11 cellular contexts compared by ENCODE assay signal in the genomic region with DNA sequence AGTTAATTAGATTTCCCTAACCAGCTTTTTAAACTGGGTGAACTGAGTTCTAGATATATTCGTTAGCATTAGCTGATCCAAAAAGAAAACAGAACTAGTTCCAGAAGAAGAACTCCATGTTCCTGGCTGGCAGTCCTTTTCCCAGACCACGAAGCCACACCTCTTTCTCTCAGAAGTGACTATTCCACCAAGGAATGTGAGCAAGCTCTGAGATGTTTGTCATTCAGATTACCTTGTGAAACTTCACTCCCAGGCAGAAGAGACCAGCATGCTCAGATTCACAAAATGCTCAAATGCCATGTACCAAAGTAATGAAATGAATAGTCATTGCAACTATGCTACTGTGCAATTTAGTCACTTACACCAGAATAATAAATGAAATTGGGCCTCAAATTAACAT. TPM values are rescaled to one million over a fixed set of nuclear protein-coding genes. Genes with fewer than 3 reads are reported as not detected.
DNase-seq lines count a peak whose midpoint lies in the region; ATAC-seq, FAIRE-seq and TF ChIP-seq lines count a peak whose summit lies in the region.
"Had no signal": no experiment of that assay in that cellular context is flagged by ENCODE, and none has a peak within 500 bp of the region (broad histone marks: within the 10 kb centered on the region; RNA-seq: fewer than 3 reads in every experiment).

No MANE protein-coding gene starts in this region.

- H2BK5ac ChIP-seq in mesendoderm (ENCODE audit: low read length), result no peak overlapping the region

- no peak overlapping the region for H2AFZ ChIP-seq in HepG2 (ENCODE audit: low read length)

- H3K9ac ChIP-seq in HepG2 (ENCODE audit: insufficient read depth, low read depth, low read length) (no peak overlapping the region), mesendoderm (ENCODE audit: low read length) (no peak overlapping the region)

- H4K5ac ChIP-seq in mesendoderm (ENCODE audit: low read length), result no peak overlapping the region

- H2BK15ac ChIP-seq in mesendoderm (replicated peaks; ENCODE audit: low read depth), result no peak overlapping the region

- H3K23ac ChIP-seq in mesendoderm (ENCODE audit: low read length), result no peak overlapping the region

- no peak overlapping the region for H3K4ac ChIP-seq in mesendoderm (ENCODE audit: low read depth, low read length)

- no peak overlapping the region for H3K4me2 ChIP-seq in HepG2 (ENCODE audit: low read depth, low read length)
- H3K4me2 ChIP-seq in mesendoderm (ENCODE audit: low read length), result no peak overlapping the region

- H3K79me2 ChIP-seq in HepG2 (ENCODE audit: insufficient read depth, low read length) (no peaks in the 10 kb centered on the region), mesendoderm (ENCODE audit: control insufficient read depth, insufficient read depth, low read length) (no peaks in the 10 kb centered on the region)

- peaks cover 0 to 8% of the 10 kb centered on the region in 2 experiments; a peak in 3 of 5 replicates for H3K27me3 ChIP-seq in HepG2 (ENCODE audit: control insufficient read depth in 1 of 2, insufficient read depth in 2 of 2, low read length in 2 of 2)
- no peaks in the 10 kb centered on the region for H3K27me3 ChIP-seq in right lobe of liver
- no peaks in the 10 kb centered on the region for H3K27me3 ChIP-seq in mesendoderm (ENCODE audit: insufficient read depth, low read length, poor library complexity)
- H3K27me3 ChIP-seq: neutrophil had no signal

- H4K8ac ChIP-seq in mesendoderm (ENCODE audit: low read depth, low read length), result no peak overlapping the region

- H3K9me3 ChIP-seq in HepG2 (ENCODE audit: low read length) (no peaks in the 10 kb centered on the region), right lobe of liver (no peaks in the 10 kb centered on the region)
- H3K9me3 ChIP-seq: neutrophil had no signal

- CTCF ChIA-PET in HepG2 (lab: Yijun Ruan, JAX; ENCODE audit: low intra/inter-chr PET ratio, low total read pairs), result no interaction called here

- H3K18ac ChIP-seq in mesendoderm (ENCODE audit: low read length), result no peak overlapping the region

- no peak for TF ChIP-seq CTCF in HepG2 (CRISPR knock-in tag; IDR thresholded peaks at IDR 0.05)
- TF ChIP-seq CTCF in right lobe of liver (IDR thresholded peaks at IDR 0.05), result no peak
- no peak for TF ChIP-seq CTCF in choroid plexus epithelial cell (conservative IDR thresholded peaks at IDR 0.05; ENCODE audit: low read depth, low read length)

- no peak for FAIRE-seq in HepG2 (lab: Jason Lieb, UNC)

- H3K4me1 ChIP-seq in HepG2 (ENCODE audit: insufficient read depth, low read length), result no peaks in the 10 kb centered on the region
- no peaks in the 10 kb centered on the region for H3K4me1 ChIP-seq in right lobe of liver
- H3K4me1 ChIP-seq in mesendoderm (ENCODE audit: control insufficient read depth, low read depth, low read length), result peaks cover 3% of the 10 kb centered on the region

- DNase-seq in HepG2 (ENCODE audit: low spot score) (peak; percentile 20), right lobe of liver (no peak), choroid plexus epithelial cell (ENCODE audit: low read depth) (peak; percentile 92), mesendoderm (peak; percentile 96), NCI-H69 (lab: John Stamatoyannopoulos, UW) (no peak), GOT3 (lab: John Stamatoyannopoulos, UW) (no peak)
- DNase-seq: activated naive CD4-positive, alpha-beta T cell; NCI-H524 had no signal

- no peak for TF ChIP-seq EP300 in HepG2 (IDR thresholded peaks at IDR 0.05; ENCODE audit: low read depth in 2 of 2, low read length in 2 of 2)
- TF ChIP-seq EP300 in HepG2 (CRISPR knock-in tag; IDR thresholded peaks at IDR 0.05; ENCODE audit: borderline replicate concordance), result no peak

- no peak overlapping the region for H2BK120ac ChIP-seq in mesendoderm (ENCODE audit: low read depth, low read length)

- WGBS in HepG2 (ENCODE audit: low lambda C conversion rate), result 0% methylated on average over 2 of the region's 2 CpGs
- 26% methylated on average over 2 of the region's 2 CpGs for WGBS in right lobe of liver (ENCODE audit: insufficient coverage, low coverage, low lambda C conversion rate, missing lambda C conversion rate)
- WGBS in mesendoderm (ENCODE audit: extremely low coverage, insufficient coverage, low lambda C conversion rate), result no CpG with 5 or more reads among the region's 2 CpGs

- ATAC-seq in HepG2 (no peak), right lobe of liver (no peak), HG02678 (IDR thresholded peaks at IDR 0.05; ENCODE audit: unreplicated experiment) (no peak), HG03378 (IDR thresholded peaks at IDR 0.05; ENCODE audit: unreplicated experiment) (no peak)

- H3K27ac ChIP-seq in HepG2 (ENCODE audit: extremely low read length, insufficient read depth, low read length) (no peak overlapping the region), right lobe of liver (no peak overlapping the region), mesendoderm (ENCODE audit: low read depth, low read length) (no peak overlapping the region)
- H3K27ac ChIP-seq: neutrophil had no signal

- no TSS peak for BruUV-seq in HepG2 (replicated peaks; lab: Mats Ljungman, UMichigan)

- in situ Hi-C loops in HepG2 (cut with HindIII; ENCODE audit: extremely low pct_ligation_motif_present, low pct_unique_long_range_greater_than_20kb), result no loop called here

- intact Hi-C loops in HepG2 (cut with micrococcal nuclease; ENCODE audit: unreplicated experiment) (no loop called here), right lobe of liver (cut with DNase I) (loop anchor here in 1 of 2 donors (10.0 kb wide), 1 partner anchor 99 kb away; no protein-coding TSS in a partner anchor)

- TF ChIP-seq POLR2A in HepG2 (IDR thresholded peaks at IDR 0.05; ENCODE audit: insufficient read depth in 1 of 2, low read depth in 2 of 2, low read length in 2 of 2) (no peak), right lobe of liver (IDR thresholded peaks at IDR 0.05) (no peak)

- no peaks in the 10 kb centered on the region for H4K20me1 ChIP-seq in HepG2 (ENCODE audit: insufficient read depth, low read length)

- POLR2A ChIA-PET in HepG2 (lab: Yijun Ruan, JAX), result no interaction called here

- H3K36me3 ChIP-seq in HepG2 (replicated peaks in 1 of 2; ENCODE audit: control insufficient read depth in 1 of 2, insufficient read depth in 2 of 2, low read length in 2 of 2) (no peaks in the 10 kb centered on the region), right lobe of liver (no peaks in the 10 kb centered on the region), mesendoderm (ENCODE audit: control insufficient read depth, insufficient read depth, low read length) (no peaks in the 10 kb centered on the region)
- H3K36me3 ChIP-seq: neutrophil had no signal

- H3K4me3 ChIP-seq in HepG2 (replicated peaks in 1 of 3; ENCODE audit: insufficient read depth in 1 of 3, low read depth in 2 of 3, low read length in 3 of 3) (no peak overlapping the region), right lobe of liver (no peak overlapping the region), choroid plexus epithelial cell (ENCODE audit: low read depth, low read length) (no peak overlapping the region), mesendoderm (ENCODE audit: low read length) (no peak overlapping the region)

- no peak overlapping the region for H3K56ac ChIP-seq in mesendoderm (ENCODE audit: low read length)

- H3K79me1 ChIP-seq in mesendoderm (ENCODE audit: low read length), result no peaks in the 10 kb centered on the region

- H2AK5ac ChIP-seq in mesendoderm (ENCODE audit: low read length), result no peak overlapping the region

- TF ChIP-seq RAD21 in HepG2 (CRISPR knock-in tag; IDR thresholded peaks at IDR 0.05), result no peak

TF ChIP-seq in HepG2, 621 proteins besides CTCF, POLR2A, EP300 and RAD21 (continues in another document):
- TF ChIP-seq RFXANK (CRISPR knock-in tag; IDR thresholded peaks at IDR 0.05) (no peak), ZMYM2 (CRISPR knock-in tag; IDR thresholded peaks at IDR 0.05) (no peak), TCF12 (IDR thresholded peaks at IDR 0.05) (no peak), TCF12 (CRISPR knock-in tag; IDR thresholded peaks at IDR 0.05) (no peak), MIER3 (CRISPR knock-in tag; IDR thresholded peaks at IDR 0.05; ENCODE audit: borderline replicate concordance) (no peak), MATR3 (CRISPR knock-in tag; IDR thresholded peaks at IDR 0.05) (no peak), ZSCAN30 (CRISPR knock-in tag; IDR thresholded peaks at IDR 0.05) (no peak), HOXA7 (CRISPR knock-in tag; IDR thresholded peaks at IDR 0.05) (no peak), ARNTL (CRISPR knock-in tag; IDR thresholded peaks at IDR 0.05) (no peak), PHB2 (IDR thresholded peaks at IDR 0.05; ENCODE audit: partially characterized antibody) (no peak)

RNA-seq across cellular contexts. Expression of gene SSBP2, which starts 4.4 kb away (rescaled TPM):
- total RNA-seq in HepG2 (2016; rRNA removed; fragmentation: Illumina TruSeq; extraction: Trizol) (not detected in 2 replicates), right lobe of liver (1 to 10 TPM; 2.0 to 4.8 (median 3.7) TPM)
- not detected in 2 replicates for total RNA-seq in HepG2 (2016; cell fraction: cytosol; rRNA removed; fragmentation: Illumina TruSeq; extraction: Trizol; ENCODE audit: low read depth)
- not detected in 2 replicates for total RNA-seq in HepG2 (2016; cell fraction: insoluble cytoplasmic fraction; rRNA removed; fragmentation: Illumina TruSeq; extraction: Trizol)
- total RNA-seq in HepG2 (2016; cell fraction: membrane; rRNA removed; fragmentation: Illumina TruSeq; extraction: Trizol), result 0.19 TPM in 1 of 2 replicates, not detected in the other
- total RNA-seq in HepG2 (2016; cell fraction: nucleus; rRNA removed; fragmentation: Illumina TruSeq; extraction: Trizol), result not detected in 2 replicates
- polyA plus RNA-seq in HepG2 (2011; rRNA removed), result 0.01 and 0.16 TPM in 2 replicates
- polyA plus RNA-seq in HepG2 (2011; cell fraction: cytosol; rRNA removed), result 0.05 and 0.09 TPM in 2 replicates
- 0.59 and 0.85 TPM in 2 replicates for polyA plus RNA-seq in HepG2 (2011; cell fraction: nucleus; rRNA removed)
- polyA plus RNA-seq in HepG2 (2012), result not detected in 2 replicates
- polyA plus RNA-seq in HepG2 (2016; cell fraction: cytosol; fragmentation: Illumina TruSeq; extraction: Trizol; ENCODE audit: low read depth), result not detected in 2 replicates
- polyA plus RNA-seq in HepG2 (2016; cell fraction: insoluble cytoplasmic fraction; fragmentation: Illumina TruSeq; extraction: Trizol; ENCODE audit: low read depth), result not detected in 2 replicates
- polyA plus RNA-seq in HepG2 (2016; cell fraction: membrane; fragmentation: Illumina TruSeq; extraction: Trizol; ENCODE audit: low read depth), result not detected in 2 replicates
- polyA plus RNA-seq in HepG2 (2016; cell fraction: nucleus; fragmentation: Illumina TruSeq; extraction: Trizol; ENCODE audit: insufficient read depth, low read depth), result not detected in 2 replicates
- 7.6 TPM in 1 of 2 replicates, not detected in the other for polyA minus RNA-seq in HepG2 (2011; rRNA and poly(A)+ RNA removed; ENCODE audit: low replicate concordance)
- not detected in 2 replicates for polyA minus RNA-seq in HepG2 (2011; cell fraction: cytosol; rRNA and poly(A)+ RNA removed)
- 0.52 and 0.99 TPM in 2 replicates for polyA minus RNA-seq in HepG2 (2011; cell fraction: nucleus; rRNA and poly(A)+ RNA removed)
- polyA plus RNA-seq in mesendoderm (2013, experiment 1 of 2), result 8.0 TPM
- polyA plus RNA-seq in mesendoderm (2013, experiment 2 of 2), result 8.2 TPM

Comparison
In these comparisons a context has a peak if more than half of its experiments do, and no peak if none do; other contexts are left out.
1. DNase-seq: peak in HepG2 (single experiment), choroid plexus epithelial cell (single experiment) and mesendoderm (single experiment); none in right lobe of liver (0 of 3), NCI-H69 (single experiment) and GOT3 (single experiment).